In the genomic region with DNA sequence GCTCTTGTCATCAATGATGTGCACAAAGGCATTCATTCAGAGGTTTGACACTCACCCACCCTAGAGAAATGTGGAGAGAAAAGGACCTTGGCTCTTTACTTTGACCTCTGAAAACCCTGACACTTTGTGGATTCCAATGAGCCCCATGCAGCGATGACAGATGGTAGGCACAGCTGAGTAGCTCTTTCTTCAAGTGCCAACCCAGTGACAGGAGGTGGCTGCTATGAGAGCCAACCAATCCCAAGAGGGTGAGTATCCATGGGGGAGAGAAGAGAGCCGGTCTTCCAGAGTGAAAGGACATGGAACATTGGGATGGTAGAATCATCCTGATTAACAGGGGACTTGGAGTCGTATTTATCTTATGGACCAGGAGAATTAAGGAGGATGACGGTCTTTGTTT, we compare ENCODE assay signal across 28 cellular contexts. TPM values are rescaled to one million over a fixed set of nuclear protein-coding genes. Genes with fewer than 3 reads are reported as not detected.
"Had no signal": no experiment of that assay in that cellular context is flagged by ENCODE, and none has a peak within 500 bp of the region (broad histone marks: within the 10 kb centered on the region; RNA-seq: fewer than 3 reads in every experiment).

No MANE protein-coding gene starts in this region.

- H3K4me1 ChIP-seq: SJCRH30 had no signal

- H3K4me1 Mint-ChIP-seq: activated CD4-positive, alpha-beta T cell treated with anti-CD3 and anti-CD28 coated beads for 36 hours; activated CD4-positive, alpha-beta T cell treated with anti-CD3 and anti-CD28 coated beads, Interleukin-2, amount 10 ng/mL, durations not matched to agents 7 days and 5 days; activated naive CD4-positive, alpha-beta T cell treated with anti-CD3 and anti-CD28 coated beads, Interleukin-2, amount 10 ng/mL, durations not matched to agents 7 days and 5 days; activated naive CD8-positive, alpha-beta T cell treated with anti-CD3 and anti-CD28 coated beads, Interleukin-2, amount 50 U/mL, for 24 hours; brain had no signal

- H3K36me3 Mint-ChIP-seq: activated naive CD4-positive, alpha-beta T cell treated with anti-CD3 and anti-CD28 coated beads, Interleukin-2, amount 10 ng/mL, durations not matched to agents 7 days and 5 days; activated naive CD8-positive, alpha-beta T cell had no signal

- H3K27me3 ChIP-seq: SJCRH30 had no signal

- H3K4me3 Mint-ChIP-seq: activated CD4-positive, alpha-beta T cell treated with anti-CD3 and anti-CD28 coated beads for 36 hours; activated CD4-positive, alpha-beta T cell treated with anti-CD3 and anti-CD28 coated beads, Interleukin-2, amount 10 ng/mL, durations not matched to agents 7 days and 5 days; activated CD8-positive, alpha-beta T cell treated with anti-CD3 and anti-CD28 coated beads, Interleukin-2, amount 10 ng/mL, durations not matched to agents 7 days and 5 days; activated naive CD4-positive, alpha-beta T cell treated with anti-CD3 and anti-CD28 coated beads, Interleukin-2, amount 10 ng/mL, durations not matched to agents 7 days and 5 days; activated naive CD8-positive, alpha-beta T cell; activated naive CD8-positive, alpha-beta T cell treated with anti-CD3 and anti-CD28 coated beads, Interleukin-2, amount 50 U/mL, for 24 hours; activated T-cell treated with anti-CD3 and anti-CD28 coated beads, Interleukin-2, amount 50 U/mL, for 4 hours; activated T-helper 1 cell treated with anti-CD3 and anti-CD28 coated beads, Interleukin-12 subunit alpha, Interleukin-12 subunit beta, Interleukin-2, Interleukin-4 antibody, amounts not matched to agents 30 ng/mL and 10 ng/mL and 1 ng/mL, durations not matched to agents 14 hours and 24 hours and 36 hours; brain had no signal

- FAIRE-seq: bronchial epithelial cell had no signal

- H3K9me3 ChIP-seq: SJCRH30 had no signal

- H3K27ac ChIP-seq: SJCRH30, SK-N-MC had no signal

- DNase-seq: activated CD4-positive, alpha-beta T cell treated with anti-CD3 and anti-CD28 coated beads for 36 hours; activated CD4-positive, alpha-beta T cell treated with anti-CD3 and anti-CD28 coated beads, Interleukin-2, amount 10 ng/mL, durations not matched to agents 7 days and 5 days; activated CD4-positive, alpha-beta T cell treated with anti-CD3 and anti-CD28 coated beads, Interleukin-2, amount 50 U/mL, for 48 hours; activated CD8-positive, alpha-beta memory T cell treated with anti-CD3 and anti-CD28 coated beads, Interleukin-2, amount 50 U/mL, for 4 hours; activated CD8-positive, alpha-beta T cell treated with anti-CD3 and anti-CD28 coated beads, Interleukin-2, amount 10 ng/mL, durations not matched to agents 7 days and 5 days; activated naive CD4-positive, alpha-beta T cell treated with anti-CD3 and anti-CD28 coated beads, Interleukin-2, amount 10 ng/mL, durations not matched to agents 7 days and 5 days; activated naive CD8-positive, alpha-beta T cell treated with anti-CD3 and anti-CD28 coated beads, Interleukin-2, amount 50 U/mL, for 24 hours; activated T-cell treated with anti-CD3 and anti-CD28 coated beads for 4 hours; activated T-cell treated with anti-CD3 and anti-CD28 coated beads, Interleukin-2, amount 50 U/mL, for 4 hours; anterior cingulate cortex; Karpas-422; NCI-H1105; NCI-H1417 treated with DMSO at 0.1 percent for 48 hours; NCI-H2029; NCI-H2227 treated with DMSO at 0.1 percent for 48 hours; NCI-H446; NCI-H510A treated with DMSO at 0.1 percent for 48 hours; SHP77; SJCRH30; T1000 had no signal

- ATAC-seq: activated CD4-positive, alpha-beta T cell treated with anti-CD3 and anti-CD28 coated beads for 36 hours; activated CD4-positive, CD25-positive, alpha-beta regulatory T cell treated with anti-CD3 and anti-CD28 coated beads, Interleukin-2, amount 50 U/mL, for 24 hours; activated CD8-positive, alpha-beta T cell treated with anti-CD3 and anti-CD28 coated beads, Interleukin-2, amount 10 ng/mL, durations not matched to agents 7 days and 5 days; activated naive CD8-positive, alpha-beta T cell treated with anti-CD3 and anti-CD28 coated beads, Interleukin-2, amount 50 U/mL, for 24 hours; activated T-cell treated with anti-CD3 and anti-CD28 coated beads, Interleukin-2, amount 50 U/mL, for 4 hours; Panc1 had no signal

- H3K36me3 ChIP-seq: SJCRH30 had no signal

- H3K9me3 Mint-ChIP-seq: activated CD4-positive, alpha-beta T cell treated with anti-CD3 and anti-CD28 coated beads, Interleukin-2, amount 10 ng/mL, durations not matched to agents 7 days and 5 days; activated naive CD4-positive, alpha-beta T cell treated with anti-CD3 and anti-CD28 coated beads, Interleukin-2, amount 10 ng/mL, durations not matched to agents 7 days and 5 days; activated naive CD8-positive, alpha-beta T cell treated with anti-CD3 and anti-CD28 coated beads, Interleukin-2, amount 50 U/mL, for 24 hours; activated T-cell treated with anti-CD3 and anti-CD28 coated beads, Interleukin-2, amount 50 U/mL, for 4 hours; activated T-helper 1 cell treated with anti-CD3 and anti-CD28 coated beads, Interleukin-12 subunit alpha, Interleukin-12 subunit beta, Interleukin-2, Interleukin-4 antibody, amounts not matched to agents 30 ng/mL and 10 ng/mL and 1 ng/mL, durations not matched to agents 14 hours and 24 hours and 36 hours had no signal

- H3K27ac Mint-ChIP-seq: activated CD4-positive, alpha-beta T cell treated with anti-CD3 and anti-CD28 coated beads for 36 hours; activated CD4-positive, alpha-beta T cell treated with anti-CD3 and anti-CD28 coated beads, Interleukin-2, amount 10 ng/mL, durations not matched to agents 7 days and 5 days; activated CD8-positive, alpha-beta T cell treated with anti-CD3 and anti-CD28 coated beads, Interleukin-2, amount 10 ng/mL, durations not matched to agents 7 days and 5 days; activated naive CD4-positive, alpha-beta T cell treated with anti-CD3 and anti-CD28 coated beads, Interleukin-2, amount 10 ng/mL, durations not matched to agents 7 days and 5 days; activated naive CD8-positive, alpha-beta T cell; activated naive CD8-positive, alpha-beta T cell treated with anti-CD3 and anti-CD28 coated beads, Interleukin-2, amount 50 U/mL, for 24 hours; activated T-helper 1 cell treated with anti-CD3 and anti-CD28 coated beads, Interleukin-12 subunit alpha, Interleukin-12 subunit beta, Interleukin-2, Interleukin-4 antibody, amounts not matched to agents 30 ng/mL and 10 ng/mL and 1 ng/mL, durations not matched to agents 14 hours and 24 hours and 36 hours; brain had no signal

- H3K4me3 ChIP-seq: SJCRH30, SK-N-MC had no signal

RNA-seq across cellular contexts. Expression of a gene that starts 17.8 kb away (rescaled TPM):
- total RNA-seq: activated CD4-positive, alpha-beta T cell treated with anti-CD3 and anti-CD28 coated beads, Interleukin-2, amount 10 ng/mL, durations not matched to agents 7 days and 5 days; activated CD8-positive, alpha-beta T cell treated with anti-CD3 and anti-CD28 coated beads, Interleukin-2, amount 10 ng/mL, durations not matched to agents 7 days and 5 days; bronchial epithelial cell; MCF 10A had no signal
